Comparison of ENCODE assay signal across 9 cellular contexts in the genomic region with DNA sequence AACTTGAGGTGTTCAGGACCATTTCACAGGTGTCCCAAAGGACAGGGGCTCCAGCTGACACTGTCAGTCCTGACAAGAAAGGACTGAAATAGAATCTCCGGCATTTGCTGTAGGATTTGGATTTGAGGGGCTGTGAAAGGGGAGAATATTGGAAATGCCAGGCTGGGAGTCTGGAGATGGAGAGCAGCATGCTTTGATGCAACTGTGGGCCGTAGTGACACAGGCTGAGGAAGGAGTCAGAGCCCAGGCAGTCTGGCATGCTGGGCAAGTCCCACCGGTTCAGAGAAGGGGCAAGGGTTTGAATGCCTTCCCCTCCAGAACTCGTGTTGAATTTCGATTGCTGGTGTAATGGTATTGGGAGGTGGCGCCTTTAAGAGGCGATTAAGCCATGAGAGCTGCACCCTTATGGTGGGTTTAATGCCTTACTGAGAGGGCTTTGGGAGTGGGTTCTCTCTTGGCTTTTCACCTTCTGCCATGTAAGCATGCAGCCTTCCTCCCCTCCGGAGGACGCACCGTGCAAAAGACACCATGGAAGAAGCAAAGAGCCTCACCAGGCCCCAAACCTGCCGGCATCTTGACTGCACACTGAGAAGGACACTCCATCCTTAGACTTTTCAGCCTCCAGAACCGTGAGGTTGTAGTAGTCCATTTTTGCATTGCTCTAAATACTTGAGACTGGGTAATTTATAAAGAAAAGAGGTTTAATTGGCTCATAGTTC. TPM values are rescaled to one million over a fixed set of nuclear protein-coding genes. Genes with fewer than 3 reads are reported as not detected.
DNase-seq lines count a peak whose midpoint lies in the region; ATAC-seq and TF ChIP-seq lines count a peak whose summit lies in the region.
"Had no signal": no experiment of that assay in that cellular context is flagged by ENCODE, and none has a peak within 500 bp of the region (broad histone marks: within the 10 kb centered on the region; RNA-seq: fewer than 3 reads in every experiment).

No MANE protein-coding gene starts in this region.

- TF ChIP-seq CTCF in coronary artery (IDR thresholded peaks at IDR 0.05), result no peak

- DNase-seq in EH (ENCODE audit: low read depth) (peak; percentile 68), RPMI7951 (ENCODE audit: low read depth) (peak; percentile 51), coronary artery (ENCODE audit: low spot score) (no peak), posterior vena cava (ENCODE audit: low spot score) (peak; percentile 68), head of caudate nucleus (no peak), medulla oblongata (ENCODE audit: extremely low spot score) (no peak)
- DNase-seq: NCI-H1105 had no signal

- peak overlapping the region; percentile 12 for H3K4me3 ChIP-seq in coronary artery

- no peak for ATAC-seq in HG03139 (IDR thresholded peaks at IDR 0.05; ENCODE audit: unreplicated experiment)
- ATAC-seq in GM18520 (IDR thresholded peaks at IDR 0.05; ENCODE audit: unreplicated experiment), result no peak

- H3K27ac ChIP-seq in coronary artery, result peak overlapping the region; percentile 80 to 92

- intact Hi-C loops in posterior vena cava (cut with DNase I), result no loop called here
- intact Hi-C loops in head of caudate nucleus (cut with DNase I), result no loop called here

RNA-seq across cellular contexts. Expression of gene PYGB, which starts 9.4 kb away (rescaled TPM):
- total RNA-seq in RPMI7951 (2014; rRNA removed; shearing (Covaris generic)), result 70.8 and 96.6 TPM in 2 replicates
- total RNA-seq in posterior vena cava, result 100 to 1,000 TPM; 132 to 155 TPM

RNA-seq across cellular contexts. Expression of gene ENTPD6, which starts 43.0 kb away (rescaled TPM):
- total RNA-seq in RPMI7951 (2014; rRNA removed; shearing (Covaris generic)), result 29.3 and 32.4 TPM in 2 replicates
- total RNA-seq in posterior vena cava, result 10 to 100 TPM; 48.5 to 51.0 TPM

Comparison
In these comparisons a context has a peak if more than half of its experiments do, and no peak if none do; other contexts are left out.
1. DNase-seq: peak in EH (single experiment), RPMI7951 (single experiment) and posterior vena cava (single experiment); none in coronary artery (single experiment), head of caudate nucleus (0 of 42) and medulla oblongata (single experiment).